10 cellular contexts compared by ENCODE assay signal in genomic region chr1:194225781-194226180, GRCh38.
A peak's percentile ranks its signal among the peaks of the same experiment; 100 is the strongest.
DNase-seq lines count a peak whose midpoint lies in the region; ATAC-seq, FAIRE-seq and TF ChIP-seq lines count a peak whose summit lies in the region.
"Had no signal": no experiment of that assay in that cellular context is flagged by ENCODE, and none has a peak within 500 bp of the region (broad histone marks: within the 10 kb centered on the region; RNA-seq: fewer than 3 reads in every experiment).

No MANE protein-coding gene starts in this region.

- H3K27me3 ChIP-seq in endodermal cell (ENCODE audit: control insufficient read depth, insufficient read depth, low read length, poor library complexity, severe bottlenecking) = no peaks in the 10 kb centered on the region
- no peaks in the 10 kb centered on the region for H3K27me3 ChIP-seq in HepG2 (ENCODE audit: control insufficient read depth in 1 of 2, insufficient read depth in 2 of 2, low read length in 2 of 2)

- no peak overlapping the region for H2AFZ ChIP-seq in HepG2 (ENCODE audit: low read length)

- TF ChIP-seq RAD21 in HepG2 (CRISPR knock-in tag; IDR thresholded peaks at IDR 0.05) = no peak

- no peaks in the 10 kb centered on the region for H4K20me1 ChIP-seq in HepG2 (ENCODE audit: insufficient read depth, low read length)

- peaks cover 20% of the 10 kb centered on the region for H3K4me1 Mint-ChIP-seq in activated CD4-positive, alpha-beta memory T cell treated with anti-CD3 and anti-CD28 coated beads for 36 hours (ENCODE audit: low read depth)
- no peaks in the 10 kb centered on the region for H3K4me1 Mint-ChIP-seq in endodermal cell

- CTCF ChIA-PET in activated CD4-positive, alpha-beta memory T cell treated with anti-CD3 and anti-CD28 coated beads for 36 hours (lab: Charles Lee) = interaction anchor here (0.6 kb wide), 1 partner anchor 397 kb away, joined by 3 read pairs; no protein-coding TSS in a partner anchor
- CTCF ChIA-PET in HepG2 (lab: Yijun Ruan, JAX; ENCODE audit: low intra/inter-chr PET ratio, low total read pairs) = no interaction called here

- WGBS in endodermal cell (ENCODE audit: insufficient coverage in 1 of 2, insufficient read length in 1 of 2), 2 experiments = 95% methylated on average over 2 of the region's 2 CpGs; no CpG with 5 or more reads in 1 of the 2 experiments
- 2% methylated on average over 2 of the region's 2 CpGs for WGBS in HepG2 (ENCODE audit: low lambda C conversion rate)

- no peaks in the 10 kb centered on the region for H3K9me3 ChIP-seq in endodermal cell (ENCODE audit: control insufficient read depth, low read length)
- no peaks in the 10 kb centered on the region for H3K9me3 ChIP-seq in HepG2 (ENCODE audit: low read length)

- POLR2A ChIA-PET in activated CD4-positive, alpha-beta memory T cell treated with anti-CD3 and anti-CD28 coated beads for 36 hours (lab: Charles Lee) = no interaction called here
- POLR2A ChIA-PET in HepG2 (lab: Yijun Ruan, JAX) = no interaction called here

- peak overlapping the region; percentile 23 for H3K27ac Mint-ChIP-seq in activated CD4-positive, alpha-beta memory T cell treated with anti-CD3 and anti-CD28 coated beads for 36 hours
- H3K27ac Mint-ChIP-seq in endodermal cell = no peak overlapping the region

- no peak overlapping the region for H3K4me2 ChIP-seq in HepG2 (ENCODE audit: low read depth, low read length)

- H3K36me3 Mint-ChIP-seq in activated CD4-positive, alpha-beta memory T cell treated with anti-CD3 and anti-CD28 coated beads for 36 hours = no peaks in the 10 kb centered on the region
- no peaks in the 10 kb centered on the region for H3K36me3 Mint-ChIP-seq in endodermal cell (ENCODE audit: low read depth)

- peak; percentile 89 for ATAC-seq in GM18502 (IDR thresholded peaks at IDR 0.05; ENCODE audit: poor library complexity, unreplicated experiment)
- peak; percentile 98 for ATAC-seq in GM21576 (IDR thresholded peaks at IDR 0.05; ENCODE audit: unreplicated experiment)
- ATAC-seq in HG03520 (IDR thresholded peaks at IDR 0.05; ENCODE audit: unreplicated experiment) = peak; percentile 86
- ATAC-seq in HepG2 = no peak

- H3K9ac ChIP-seq in endodermal cell (ENCODE audit: extremely low read depth, low read length, poor library complexity, severe bottlenecking) (no peak overlapping the region), HepG2 (ENCODE audit: insufficient read depth, low read depth, low read length) (no peak overlapping the region)

- intact Hi-C loops in activated CD4-positive, alpha-beta memory T cell treated with anti-CD3 and anti-CD28 coated beads for 36 hours (cut with micrococcal nuclease) = loop anchor here (5.0 kb wide), 1 partner anchor 72 kb away; no protein-coding TSS in a partner anchor
- intact Hi-C loops in HepG2 (cut with micrococcal nuclease; ENCODE audit: unreplicated experiment) = no loop called here

- peaks cover 3% of the 10 kb centered on the region for H3K9me3 Mint-ChIP-seq in activated CD4-positive, alpha-beta memory T cell treated with anti-CD3 and anti-CD28 coated beads for 36 hours
- no peaks in the 10 kb centered on the region for H3K9me3 Mint-ChIP-seq in endodermal cell

- TF ChIP-seq POLR2A in HepG2 (IDR thresholded peaks at IDR 0.05; ENCODE audit: insufficient read depth in 1 of 2, low read depth in 2 of 2, low read length in 2 of 2) = no peak

- FAIRE-seq in HepG2 (lab: Jason Lieb, UNC) = no peak
- FAIRE-seq: colon had no signal

- H3K36me3 ChIP-seq in endodermal cell (ENCODE audit: control insufficient read depth, insufficient read depth, low read length) (no peaks in the 10 kb centered on the region), HepG2 (replicated peaks in 1 of 2; ENCODE audit: control insufficient read depth in 1 of 2, insufficient read depth in 2 of 2, low read length in 2 of 2) (no peaks in the 10 kb centered on the region)

- no peaks in the 10 kb centered on the region for H3K27me3 Mint-ChIP-seq in activated CD4-positive, alpha-beta memory T cell treated with anti-CD3 and anti-CD28 coated beads for 36 hours
- H3K27me3 Mint-ChIP-seq in endodermal cell (ENCODE audit: insufficient read depth) = no peaks in the 10 kb centered on the region

- no peaks in the 10 kb centered on the region for H3K79me2 ChIP-seq in HepG2 (ENCODE audit: insufficient read depth, low read length)

- no peak overlapping the region for H3K4me3 Mint-ChIP-seq in activated CD4-positive, alpha-beta memory T cell treated with anti-CD3 and anti-CD28 coated beads for 36 hours
- H3K4me3 Mint-ChIP-seq in endodermal cell = no peak overlapping the region

- no peak for DNase-seq in activated CD4-positive, alpha-beta memory T cell treated with anti-CD3 and anti-CD28 coated beads for 36 hours
- DNase-seq in AG08396 (ENCODE audit: low spot score) = no peak
- DNase-seq in substantia nigra (lab: John Stamatoyannopoulos, UW) = no peak
- no peak for DNase-seq in endodermal cell
- no peak for DNase-seq in HepG2 (ENCODE audit: low spot score)
- DNase-seq: GDM1 had no signal

- no peaks in the 10 kb centered on the region for H3K4me1 ChIP-seq in endodermal cell (ENCODE audit: control insufficient read depth, insufficient read depth, low read length)
- H3K4me1 ChIP-seq in HepG2 (ENCODE audit: insufficient read depth, low read length) = no peaks in the 10 kb centered on the region

- TF ChIP-seq CTCF in endodermal cell (conservative IDR thresholded peaks at IDR 0.05) = no peak
- TF ChIP-seq CTCF in HepG2 (CRISPR knock-in tag; IDR thresholded peaks at IDR 0.05) = no peak

- BruUV-seq in HepG2 (replicated peaks; lab: Mats Ljungman, UMichigan) = no TSS peak

- no peak for TF ChIP-seq EP300 in HepG2 (IDR thresholded peaks at IDR 0.05; ENCODE audit: low read depth in 2 of 2, low read length in 2 of 2)
- TF ChIP-seq EP300 in HepG2 (CRISPR knock-in tag; IDR thresholded peaks at IDR 0.05; ENCODE audit: borderline replicate concordance) = no peak

- H3K4me3 ChIP-seq in endodermal cell (ENCODE audit: low read length) (no peak overlapping the region), HepG2 (replicated peaks in 1 of 3; ENCODE audit: insufficient read depth in 1 of 3, low read depth in 2 of 3, low read length in 3 of 3) (no peak overlapping the region)

- in situ Hi-C loops in HepG2 (cut with HindIII; ENCODE audit: extremely low pct_ligation_motif_present, low pct_unique_long_range_greater_than_20kb) = no loop called here

- H3K27ac ChIP-seq in substantia nigra (ENCODE audit: low read depth, low read length, poor library complexity, severe bottlenecking) (no peak overlapping the region), endodermal cell (ENCODE audit: low read depth, low read length) (no peak overlapping the region), HepG2 (ENCODE audit: extremely low read length, insufficient read depth, low read length) (no peak overlapping the region)

TF ChIP-seq in HepG2, 621 proteins besides CTCF, POLR2A, EP300 and RAD21:
- no peak for TF ChIP-seq ZSCAN9 (CRISPR knock-in tag; IDR thresholded peaks at IDR 0.05; ENCODE audit: borderline replicate concordance)
- no peak for TF ChIP-seq MTF1 (CRISPR knock-in tag; IDR thresholded peaks at IDR 0.05)
- TF ChIP-seq CSRNP1 (CRISPR knock-in tag; IDR thresholded peaks at IDR 0.05) = no peak
- TF ChIP-seq ZNF225 (CRISPR knock-in tag; IDR thresholded peaks at IDR 0.05) = no peak
- TF ChIP-seq CBX5 (CRISPR knock-in tag; IDR thresholded peaks at IDR 0.05; ENCODE audit: borderline replicate concordance) = no peak
- TF ChIP-seq SETDB1 (CRISPR knock-in tag; IDR thresholded peaks at IDR 0.05; ENCODE audit: borderline replicate concordance) = no peak
- TF ChIP-seq ZBTB33 (CRISPR knock-in tag; IDR thresholded peaks at IDR 0.05) = no peak
- no peak for TF ChIP-seq PHB2 (IDR thresholded peaks at IDR 0.05; ENCODE audit: partially characterized antibody)
- TF ChIP-seq ZFP91 (CRISPR knock-in tag; IDR thresholded peaks at IDR 0.05; ENCODE audit: borderline replicate concordance) = no peak
